ENCODE assay signal across 22 cellular contexts in genomic region chr7:145986248-145986874, GRCh38.
A peak's percentile ranks its signal among the peaks of the same experiment; 100 is the strongest.
DNase-seq lines count a peak whose midpoint lies in the region; ATAC-seq, FAIRE-seq and TF ChIP-seq lines count a peak whose summit lies in the region.
"Had no signal": no experiment of that assay in that cellular context is flagged by ENCODE, and none has a peak within 500 bp of the region (broad histone marks: within the 10 kb centered on the region; RNA-seq: fewer than 3 reads in every experiment).

No MANE protein-coding gene starts in this region.

- ATAC-seq in A549 (no peak), HG03196 (IDR thresholded peaks at IDR 0.05; ENCODE audit: unreplicated experiment) (peak; percentile 65)

- TF ChIP-seq POLR2A in A549 (IDR thresholded peaks at IDR 0.05; ENCODE audit: low read length), result no peak
- TF ChIP-seq POLR2A in prostate gland (IDR thresholded peaks at IDR 0.05), result no peak

- H3K27me3 ChIP-seq in endodermal cell (ENCODE audit: control insufficient read depth, insufficient read depth, low read length, poor library complexity, severe bottlenecking) (no peaks in the 10 kb centered on the region), prostate gland (replicated peaks; ENCODE audit: insufficient read depth) (no peaks in the 10 kb centered on the region)
- H3K27me3 ChIP-seq: SJSA1 had no signal

- POLR2A ChIA-PET in A549 (lab: Yijun Ruan, JAX) (no interaction called here), OCI-LY7 (lab: Charles Lee) (interaction anchor here (0.7 kb wide), 1 partner anchor 79 kb away, joined by 3 read pairs; no protein-coding TSS in a partner anchor)

- FAIRE-seq in A549 (lab: Jason Lieb, UNC), result no peak

- no peaks in the 10 kb centered on the region for H3K9me3 Mint-ChIP-seq in endodermal cell

- H2AFZ ChIP-seq in OCI-LY7 (ENCODE audit: low read length), result peak overlapping the region; percentile 59

- WGBS in A549 (ENCODE audit: missing lambda C conversion rate), result 0% methylated on average over 4 of the region's 4 CpGs
- WGBS in endodermal cell (ENCODE audit: insufficient coverage in 1 of 2, insufficient read length in 1 of 2), 2 experiments, result 63 to 73% methylated on average over 2 to 4 of the region's 4 CpGs
- 57% methylated on average over 4 of the region's 4 CpGs for WGBS in prostate gland

- H3K4me1 ChIP-seq in A549, result no peaks in the 10 kb centered on the region
- H3K4me1 ChIP-seq in OCI-LY7 (ENCODE audit: insufficient read depth, low read length, poor library complexity, severe bottlenecking), result no peaks in the 10 kb centered on the region
- H3K4me1 ChIP-seq in endodermal cell (ENCODE audit: control insufficient read depth, insufficient read depth, low read length), result no peaks in the 10 kb centered on the region
- H3K4me1 ChIP-seq in prostate gland (replicated peaks), result no peaks in the 10 kb centered on the region
- H3K4me1 ChIP-seq: SJSA1 had no signal

- no peaks in the 10 kb centered on the region for H3K79me2 ChIP-seq in OCI-LY7 (ENCODE audit: insufficient read depth, low read depth, low read length)

- no peak for TF ChIP-seq CTCF in A549 (IDR thresholded peaks at IDR 0.05)
- no peak for TF ChIP-seq CTCF in OCI-LY7 (conservative IDR thresholded peaks at IDR 0.05; ENCODE audit: low read length)
- no peak for TF ChIP-seq CTCF in endodermal cell (conservative IDR thresholded peaks at IDR 0.05)
- no peak for TF ChIP-seq CTCF in prostate gland (IDR thresholded peaks at IDR 0.05)

- H3K27ac ChIP-seq in A549 (no peak overlapping the region), OCI-LY7 (ENCODE audit: low read depth, low read length, poor library complexity, severe bottlenecking) (no peak overlapping the region), endodermal cell (ENCODE audit: low read depth, low read length) (no peak overlapping the region), prostate gland (no peak overlapping the region)
- H3K27ac ChIP-seq: C4-2B, RWPE1, SJSA1 had no signal

- H3K9me2 ChIP-seq in OCI-LY7 (ENCODE audit: insufficient read depth, low read length), result no peaks in the 10 kb centered on the region

- no peaks in the 10 kb centered on the region for H3K27me3 Mint-ChIP-seq in endodermal cell (ENCODE audit: insufficient read depth)

- no peak for TF ChIP-seq RAD21 in A549 (conservative IDR thresholded peaks at IDR 0.05 in 1 of 2, IDR thresholded peaks at IDR 0.05 in 1 of 2)

- H3K36me3 Mint-ChIP-seq in endodermal cell (ENCODE audit: low read depth), result no peaks in the 10 kb centered on the region

- H3K4me3 ChIP-seq in A549 (no peak overlapping the region), OCI-LY7 (ENCODE audit: low read depth, low read length, poor library complexity, severe bottlenecking) (no peak overlapping the region), endodermal cell (ENCODE audit: low read length) (no peak overlapping the region), prostate gland (no peak overlapping the region)
- H3K4me3 ChIP-seq: SJSA1 had no signal

- no peaks in the 10 kb centered on the region for H4K20me1 ChIP-seq in OCI-LY7 (ENCODE audit: insufficient read depth, low read length)

- CTCF ChIA-PET in A549 (lab: Yijun Ruan, JAX), result no interaction called here
- CTCF ChIA-PET in OCI-LY7 (lab: Charles Lee; ENCODE audit: unreplicated experiment), result no interaction called here

- H3K4me1 Mint-ChIP-seq in endodermal cell, result peaks cover 10% of the 10 kb centered on the region

- H3K36me3 ChIP-seq in OCI-LY7 (ENCODE audit: insufficient read depth, low read length), result no peaks in the 10 kb centered on the region
- H3K36me3 ChIP-seq in endodermal cell (ENCODE audit: control insufficient read depth, insufficient read depth, low read length), result no peaks in the 10 kb centered on the region
- H3K36me3 ChIP-seq in prostate gland, result no peaks in the 10 kb centered on the region
- H3K36me3 ChIP-seq: SJSA1 had no signal

- BruUV-seq in OCI-LY7 (replicated peaks; lab: Mats Ljungman, UMichigan), result no TSS peak

- H3K4me3 Mint-ChIP-seq in endodermal cell, result no peak overlapping the region

- no peak overlapping the region for H3K9ac ChIP-seq in endodermal cell (ENCODE audit: extremely low read depth, low read length, poor library complexity, severe bottlenecking)

- DNase-seq in A549 (ENCODE audit: low read depth in 1 of 2, low spot score in 1 of 2) (no peak), OCI-LY7 (ENCODE audit: low spot score) (no peak), endodermal cell (peak; percentile 57), SKM-1 treated with dmso at 0.1 percent for 144 hours (lab: John Stamatoyannopoulos, UW; ENCODE audit: unreplicated experiment) (no peak), prostate gland (ENCODE audit: low spot score) (no peak), NCI-H774 (lab: John Stamatoyannopoulos, UW) (no peak), LoVo (ENCODE audit: low spot score) (no peak)
- DNase-seq: DMS 273 treated with DMSO at 0.1 percent for 48 hours; EL; KG1; NCI-H1105 treated with DMSO at 0.1 percent for 48 hours; NCI-H1694 treated with DMSO at 0.1 percent for 48 hours; NCI-H2107; NCI-H345; NCI-H526; NK-92 treated with Interleukin-12 subunit alpha and Interleukin-12 subunit beta, amount 100 ng/mL, for 24 hours; OCI-M1; SW 1271 had no signal

- no peak overlapping the region for H3K4me2 ChIP-seq in A549
- no peak overlapping the region for H3K4me2 ChIP-seq in OCI-LY7 (ENCODE audit: low read length)

- intact Hi-C loops in OCI-LY7 (cut with micrococcal nuclease; ENCODE audit: unreplicated experiment) (no loop called here), prostate gland (cut with DNase I) (no loop called here)

- no peaks in the 10 kb centered on the region for H3K9me3 ChIP-seq in A549
- peaks cover 8% of the 10 kb centered on the region; the same call in 1 of the 2 replicates for H3K9me3 ChIP-seq in OCI-LY7 (ENCODE audit: low read length)
- no peaks in the 10 kb centered on the region for H3K9me3 ChIP-seq in endodermal cell (ENCODE audit: control insufficient read depth, low read length)
- H3K9me3 ChIP-seq in prostate gland, result no peaks in the 10 kb centered on the region
- H3K9me3 ChIP-seq: SJSA1 had no signal

- TF ChIP-seq EP300 in A549 (IDR thresholded peaks at IDR 0.05), result no peak

- peak overlapping the region; percentile 31 for H3K27ac Mint-ChIP-seq in endodermal cell

TF ChIP-seq in A549, 52 proteins besides CTCF, POLR2A, EP300 and RAD21:
- TF ChIP-seq FOSL2 (IDR thresholded peaks at IDR 0.05), result no peak
- TF ChIP-seq FOSL2 (CRISPR knock-in tag; IDR thresholded peaks at IDR 0.05), result peak; percentile 36; the same call in 1 of the 2 replicates
- TF ChIP-seq HOXB13 (CRISPR knock-in tag; IDR thresholded peaks at IDR 0.05; ENCODE audit: low read depth), result no peak
- no peak for TF ChIP-seq JUN (IDR thresholded peaks at IDR 0.05)
- TF ChIP-seq HMGXB4 (CRISPR knock-in tag; IDR thresholded peaks at IDR 0.05; ENCODE audit: borderline replicate concordance), result no peak
- no peak for TF ChIP-seq SMC3 (IDR thresholded peaks at IDR 0.05)
TF ChIP-seq in A549: peak in this region for 1.
